In genomic region chr9:93124793-93125192, GRCh38 we compare ENCODE assay signal across 18 cellular contexts. TPM values are rescaled to one million over a fixed set of nuclear protein-coding genes. Genes with fewer than 3 reads are reported as not detected.
DNase-seq lines count a peak whose midpoint lies in the region; ATAC-seq and TF ChIP-seq lines count a peak whose summit lies in the region.
"Had no signal": no experiment of that assay in that cellular context is flagged by ENCODE, and none has a peak within 500 bp of the region (broad histone marks: within the 10 kb centered on the region; RNA-seq: fewer than 3 reads in every experiment).

No MANE protein-coding gene starts in this region.

- no peak overlapping the region for H3K27ac ChIP-seq in CD8-positive, alpha-beta T cell (ENCODE audit: low read depth, low read length)
- H3K27ac ChIP-seq in Peyer's patch (no peak overlapping the region), sigmoid colon (peak overlapping the region in 1 of 4 donors; percentile 23)
- H3K27ac ChIP-seq: body of pancreas, C4-2B had no signal

- intact Hi-C loops in CD8-positive, alpha-beta T cell (cut with DNase I, micrococcal nuclease) = no loop called here
- intact Hi-C loops in sigmoid colon (cut with DNase I) = no loop called here

- POLR2A ChIA-PET in CD8-positive, alpha-beta T cell (lab: Charles Lee) = interaction anchor here (0.7 to 2.9 kb wide), 3 partner anchors 9 to 459 kb away, joined by 3 to 9 read pairs (median 3); partner anchors contain the start of gene NINJ1

- CTCF ChIA-PET in CD8-positive, alpha-beta T cell (lab: Charles Lee) = interaction anchor here (1.6 kb wide), 1 partner anchor 15 kb away, joined by 10 read pairs; no protein-coding TSS in a partner anchor

- peak in 2 of 7 experiments; percentile 5 to 12 for DNase-seq in CD8-positive, alpha-beta T cell
- DNase-seq in Peyer's patch = peak in 2 of 3 donors; percentile 37 to 41
- DNase-seq in effector memory CD8-positive, alpha-beta T cell = no peak
- DNase-seq in sigmoid colon = peak; percentile 64
- no peak for DNase-seq in NCI-H226
- DNase-seq: activated CD4-positive, alpha-beta T cell treated with anti-CD3 and anti-CD28 coated beads for 4 hours; activated gamma-delta T cell; foreskin melanocyte; mesendoderm; NCI-H2029; NCI-H526; stimulated activated CD4-positive, alpha-beta T cell treated with anti-CD3 and anti-CD28 coated beads, Interleukin-12 subunit alpha, Interleukin-12 subunit beta, amount 100 ng/mL, for 4 hours; substantia nigra had no signal

- no peak for TF ChIP-seq EP300 in sigmoid colon (IDR thresholded peaks at IDR 0.05)

- no peak for TF ChIP-seq POLR2A in Peyer's patch (IDR thresholded peaks at IDR 0.05)
- TF ChIP-seq POLR2A in sigmoid colon (IDR thresholded peaks at IDR 0.05) = no peak

- no peak for TF ChIP-seq CTCF in CD8-positive, alpha-beta T cell (IDR thresholded peaks at IDR 0.05)
- TF ChIP-seq CTCF in Peyer's patch (IDR thresholded peaks at IDR 0.05) (no peak), sigmoid colon (IDR thresholded peaks at IDR 0.05) (no peak)

- H3K4me1 ChIP-seq in CD8-positive, alpha-beta T cell (ENCODE audit: insufficient read depth, low read length) = peaks cover 45% of the 10 kb centered on the region
- H3K4me1 ChIP-seq in Peyer's patch (peaks cover 0 to 48% (median 16%) of the 10 kb centered on the region in 4 donors), sigmoid colon (peaks cover 0 to 61% (median 57%) of the 10 kb centered on the region in 4 donors)

- peaks cover 3% of the 10 kb centered on the region for H3K36me3 ChIP-seq in CD8-positive, alpha-beta T cell (ENCODE audit: insufficient read depth, low read length)
- H3K36me3 ChIP-seq in Peyer's patch = peaks cover 0 to 47% (median 0%) of the 10 kb centered on the region in 3 donors
- H3K36me3 ChIP-seq in sigmoid colon = peaks cover 5 to 52% (median 20%) of the 10 kb centered on the region in 4 donors

- no peaks in the 10 kb centered on the region for H3K9me3 ChIP-seq in CD8-positive, alpha-beta T cell (ENCODE audit: low read length)
- H3K9me3 ChIP-seq in Peyer's patch (no peaks in the 10 kb centered on the region), sigmoid colon (no peaks in the 10 kb centered on the region)
- H3K9me3 ChIP-seq: body of pancreas had no signal

- H3K9me3 Mint-ChIP-seq in CD8-positive, alpha-beta T cell = no peaks in the 10 kb centered on the region
- no peaks in the 10 kb centered on the region for H3K9me3 Mint-ChIP-seq in effector memory CD8-positive, alpha-beta T cell

- H3K4me3 ChIP-seq in CD8-positive, alpha-beta T cell (ENCODE audit: low read depth, low read length) = no peak overlapping the region
- no peak overlapping the region for H3K4me3 ChIP-seq in Peyer's patch
- H3K4me3 ChIP-seq in sigmoid colon = no peak overlapping the region
- H3K4me3 ChIP-seq: body of pancreas had no signal

- peaks cover 52% of the 10 kb centered on the region for H3K36me3 Mint-ChIP-seq in CD8-positive, alpha-beta T cell
- H3K36me3 Mint-ChIP-seq in effector memory CD8-positive, alpha-beta T cell (ENCODE audit: insufficient read depth) = peaks cover 99% of the 10 kb centered on the region

- peaks cover 59% of the 10 kb centered on the region for H3K4me1 Mint-ChIP-seq in CD8-positive, alpha-beta T cell (ENCODE audit: low read depth)
- peaks cover 36 to 61% of the 10 kb centered on the region in 2 donors for H3K4me1 Mint-ChIP-seq in effector memory CD8-positive, alpha-beta T cell (ENCODE audit: low read depth in 2 of 2)

- no peak for ATAC-seq in CD8-positive, alpha-beta T cell
- no peak for ATAC-seq in effector memory CD8-positive, alpha-beta T cell (replicated peaks)
- ATAC-seq in HG02763 (IDR thresholded peaks at IDR 0.05; ENCODE audit: unreplicated experiment) = no peak
- no peak for ATAC-seq in GM19463 (IDR thresholded peaks at IDR 0.05; ENCODE audit: unreplicated experiment)
- ATAC-seq: body of pancreas had no signal

- H3K27me3 ChIP-seq in CD8-positive, alpha-beta T cell (ENCODE audit: insufficient read depth, low read length) = no peaks in the 10 kb centered on the region
- H3K27me3 ChIP-seq in Peyer's patch (no peaks in the 10 kb centered on the region), sigmoid colon (no peaks in the 10 kb centered on the region)
- H3K27me3 ChIP-seq: body of pancreas had no signal

- no peak overlapping the region for H3K4me3 Mint-ChIP-seq in CD8-positive, alpha-beta T cell
- H3K4me3 Mint-ChIP-seq in effector memory CD8-positive, alpha-beta T cell = peak overlapping the region; percentile 18 to 75

- H3K27me3 Mint-ChIP-seq in CD8-positive, alpha-beta T cell (ENCODE audit: low read depth) = no peaks in the 10 kb centered on the region
- no peaks in the 10 kb centered on the region for H3K27me3 Mint-ChIP-seq in effector memory CD8-positive, alpha-beta T cell

- H3K27ac Mint-ChIP-seq in CD8-positive, alpha-beta T cell = peak overlapping the region; percentile 67
- H3K27ac Mint-ChIP-seq in effector memory CD8-positive, alpha-beta T cell = peak overlapping the region; percentile 62 to 97

- 94% methylated on average over 16 of the region's 16 CpGs for WGBS in sigmoid colon, 2 donors

RNA-seq across cellular contexts. Expression of gene NINJ1, which starts 9.3 kb away (rescaled TPM):
- 100 to 1,000 TPM; 214 to 229 TPM for total RNA-seq in CD8-positive, alpha-beta T cell
- 10 to 100 TPM; 47.0 to 56.8 (median 54.5) TPM for total RNA-seq in Peyer's patch
- 100 to 1,000 TPM in 1 of 4 donors, 10 to 100 TPM in 3; 56.5 to 116 (median 69.6) TPM for total RNA-seq in sigmoid colon
- 10 to 100 TPM; 28.9 to 58.7 (median 53.5) TPM for polyA plus RNA-seq in sigmoid colon

RNA-seq across cellular contexts. Expression of gene CARD19, which starts 28.8 kb away (rescaled TPM):
- 10 to 100 TPM; 72.1 to 78.0 TPM for total RNA-seq in CD8-positive, alpha-beta T cell
- total RNA-seq in Peyer's patch (10 to 100 TPM; 34.7 to 74.4 (median 58.9) TPM), sigmoid colon (10 to 100 TPM; 51.2 to 88.4 (median 85.0) TPM)
- polyA plus RNA-seq in sigmoid colon = 10 to 100 TPM; 56.8 to 87.2 (median 66.1) TPM

RNA-seq across cellular contexts. Expression of gene WNK2, which starts 59.1 kb away (rescaled TPM):
- under 1 TPM; 0.25 to 0.30 TPM for total RNA-seq in CD8-positive, alpha-beta T cell
- total RNA-seq in Peyer's patch (100 to 1,000 TPM; 155 to 577 (median 259) TPM), sigmoid colon (10 to 100 TPM; 16.0 to 95.8 (median 29.0) TPM)
- polyA plus RNA-seq in sigmoid colon = 10 to 100 TPM; 12.6 to 80.1 (median 19.0) TPM
- total RNA-seq: osteocyte had no signal

Comparison
In these comparisons a context has a peak if more than half of its experiments do, and no peak if none do; other contexts are left out.
1. DNase-seq: peak in Peyer's patch (2 of 3) and sigmoid colon (single experiment); none in effector memory CD8-positive, alpha-beta T cell (0 of 3) and NCI-H226 (single experiment).
2. RNA of gene WNK2, which starts 59.1 kb away (total RNA-seq): 155 to 577 TPM in Peyer's patch and 16.0 to 95.8 TPM in sigmoid colon; 0.25 to 0.30 TPM in CD8-positive, alpha-beta T cell; every median in the first group is over 10 times any median in the second.